ENCODE assay signal across 9 cellular contexts in the genomic region with DNA sequence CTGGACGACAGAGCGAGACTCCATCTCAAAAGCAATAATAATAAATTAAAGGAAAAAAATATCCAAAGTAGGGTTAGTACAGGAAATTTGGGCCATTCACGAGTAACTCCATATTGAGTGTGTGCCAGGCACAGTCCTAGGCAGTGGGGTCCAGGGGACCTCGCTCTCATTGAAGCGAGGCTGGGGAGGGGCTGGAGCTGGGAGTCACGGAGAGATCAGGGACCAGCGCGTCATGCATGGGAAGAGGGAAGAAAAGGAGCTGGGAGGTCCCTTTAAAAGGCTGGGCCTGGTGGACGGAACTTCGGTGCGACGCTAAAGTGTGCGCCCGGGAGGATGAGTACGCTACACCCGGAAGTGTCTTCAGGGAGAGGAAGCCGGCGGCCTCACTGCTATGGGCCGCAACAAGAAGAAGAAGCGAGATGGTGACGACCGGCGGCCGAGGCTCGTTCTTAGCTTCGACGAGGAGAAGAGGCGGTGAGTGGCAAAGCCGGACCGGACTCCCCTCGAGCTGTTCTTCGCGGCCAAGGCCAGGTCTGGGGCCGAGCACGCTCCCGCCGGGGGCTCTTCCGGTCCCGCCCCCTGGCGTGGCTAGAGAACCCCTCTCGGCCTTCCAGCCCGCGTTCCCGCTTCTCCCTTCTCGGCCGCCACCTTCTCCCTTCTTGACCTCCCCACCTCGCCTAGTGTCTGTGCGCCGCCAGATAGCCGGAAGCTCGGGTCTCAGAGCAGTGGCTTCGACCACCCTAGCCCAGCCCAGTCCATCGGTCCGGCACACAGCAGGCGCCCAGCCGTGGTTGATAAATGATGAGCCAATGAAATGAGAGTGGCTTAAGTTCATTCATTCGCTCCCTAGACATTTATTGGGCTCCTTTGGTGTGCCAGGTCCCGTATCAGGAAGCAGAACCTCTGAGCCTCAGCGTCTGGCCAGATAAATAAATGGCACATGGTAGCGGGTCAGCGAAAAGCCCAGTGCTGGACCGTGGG. TPM values are rescaled to one million over a fixed set of nuclear protein-coding genes. Genes with fewer than 3 reads are reported as not detected.
DNase-seq lines count a peak whose midpoint lies in the region; ATAC-seq, FAIRE-seq and TF ChIP-seq lines count a peak whose summit lies in the region.
"Had no signal": no experiment of that assay in that cellular context is flagged by ENCODE, and none has a peak within 500 bp of the region (broad histone marks: within the 10 kb centered on the region; RNA-seq: fewer than 3 reads in every experiment).

A gene with protein sequence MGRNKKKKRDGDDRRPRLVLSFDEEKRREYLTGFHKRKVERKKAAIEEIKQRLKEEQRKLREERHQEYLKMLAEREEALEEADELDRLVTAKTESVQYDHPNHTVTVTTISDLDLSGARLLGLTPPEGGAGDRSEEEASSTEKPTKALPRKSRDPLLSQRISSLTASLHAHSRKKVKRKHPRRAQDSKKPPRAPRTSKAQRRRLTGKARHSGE (plus strand): TSS at position 342 of the 981 bp plus-strand sequence. CDS start 50 bp downstream, at position 392.

- H4K20me1 ChIP-seq in OCI-LY1 (ENCODE audit: insufficient read depth, low read length): no peaks in the 10 kb centered on the region

- ATAC-seq in CD4-positive, alpha-beta T cell (ENCODE audit: poor library complexity): peak; percentile 92
- peak; percentile 79 for ATAC-seq in GM19455 (IDR thresholded peaks at IDR 0.05; ENCODE audit: unreplicated experiment)

- peaks cover 27% of the 10 kb centered on the region for H3K4me1 Mint-ChIP-seq in CD4-positive, alpha-beta T cell (ENCODE audit: low read depth)

- H3K27ac Mint-ChIP-seq in CD4-positive, alpha-beta T cell: peak within 1 kb of the TSS; percentile 76

- peak within 1 kb of the TSS; percentile 100 for H3K4me3 ChIP-seq in OCI-LY1 (ENCODE audit: low read depth, low read length, poor library complexity, severe bottlenecking)
- H3K4me3 ChIP-seq in mononuclear cell (ENCODE audit: low read length): peak within 1 kb of the TSS; percentile 92

- peak; percentile 77 for FAIRE-seq in HTR-8/SVneo (lab: Jason Lieb, UNC)
- FAIRE-seq: islet of Langerhans had no signal

- no peaks in the 10 kb centered on the region for H3K9me3 Mint-ChIP-seq in CD4-positive, alpha-beta T cell

- H3K9me2 ChIP-seq in OCI-LY1 (ENCODE audit: low read depth, low read length): no peaks in the 10 kb centered on the region

- H3K4me2 ChIP-seq in OCI-LY1 (ENCODE audit: low read length): peak within 1 kb of the TSS; percentile 97

- H2AFZ ChIP-seq in OCI-LY1 (ENCODE audit: low read length): peak within 1 kb of the TSS; percentile 89

- peak; percentile 64 to 80 (median 70) for DNase-seq in CD4-positive, alpha-beta T cell
- peak; percentile 61 for DNase-seq in HTR-8/SVneo (ENCODE audit: insufficient read length, low spot score)
- peak; percentile 59 for DNase-seq in activated T-cell treated with anti-CD3 and anti-CD28 coated beads for 1 hour (ENCODE audit: low read depth)
- DNase-seq in epidermal melanocyte (ENCODE audit: insufficient read length, low spot score): peak; percentile 53
- peak; percentile 56 for DNase-seq in stimulated activated CD8-positive, alpha-beta memory T cell treated with anti-CD3 and anti-CD28 coated beads, Interleukin-4, amount 100 ng/mL, for 24 hours (ENCODE audit: low read depth)

- peaks cover 34% of the 10 kb centered on the region for H3K36me3 Mint-ChIP-seq in CD4-positive, alpha-beta T cell (ENCODE audit: low read depth)

- POLR2A ChIA-PET in CD4-positive, alpha-beta T cell (lab: Charles Lee): interaction anchor here (0.6 to 3.4 kb wide), 15 partner anchors 8 to 267 kb away, joined by 3 to 37 read pairs (median 5); a partner anchor contains a TSS

- H3K4me1 ChIP-seq in OCI-LY1 (ENCODE audit: insufficient read depth, low read length, severe bottlenecking) (peaks cover 23% of the 10 kb centered on the region), mononuclear cell (ENCODE audit: insufficient read depth, low read length) (peaks cover 26% of the 10 kb centered on the region)

- no peaks in the 10 kb centered on the region for H3K27me3 Mint-ChIP-seq in CD4-positive, alpha-beta T cell

- no peaks in the 10 kb centered on the region for H3K27me3 ChIP-seq in CD4-positive, alpha-beta T cell (ENCODE audit: control insufficient read depth, insufficient read depth, low read length)
- H3K27me3 ChIP-seq in OCI-LY1 (ENCODE audit: insufficient read depth, low read length) (no peaks in the 10 kb centered on the region), mononuclear cell (ENCODE audit: insufficient read depth, low read length) (no peaks in the 10 kb centered on the region)

- H3K4me3 Mint-ChIP-seq in CD4-positive, alpha-beta T cell: peak within 1 kb of the TSS; percentile 90

- peak within 1 kb of the TSS; percentile 100 for H3K9ac ChIP-seq in OCI-LY1 (ENCODE audit: low read length)

- peaks cover 5% of the 10 kb centered on the region for H3K79me2 ChIP-seq in OCI-LY1 (ENCODE audit: insufficient read depth, low read length)

- H3F3A ChIP-seq in OCI-LY1 (ENCODE audit: insufficient read depth, low read length): no peaks in the 10 kb centered on the region

- CTCF ChIA-PET in CD4-positive, alpha-beta T cell (lab: Charles Lee): interaction anchor here (2.1 to 12.8 kb wide), 2 partner anchors 45 to 79 kb away, joined by 6 to 171 read pairs; a partner anchor contains a TSS

- intact Hi-C loops in CD4-positive, alpha-beta T cell (cut with DNase I, micrococcal nuclease): loop anchor here in 1 of 2 experiments (2.0 to 10.0 kb wide), 3 partner anchors 61 to 201 kb away; a partner anchor contains a TSS

- no peak for TF ChIP-seq CTCF in CD4-positive, alpha-beta T cell (IDR thresholded peaks at IDR 0.05)
- TF ChIP-seq CTCF in OCI-LY1 (IDR thresholded peaks at IDR 0.05; ENCODE audit: low read length): no peak

- H3K27ac ChIP-seq in CD4-positive, alpha-beta T cell (ENCODE audit: low read depth, low read length): peak within 1 kb of the TSS; percentile 80
- peak within 1 kb of the TSS; percentile 83 for H3K27ac ChIP-seq in OCI-LY1 (ENCODE audit: low read depth, low read length, poor library complexity, severe bottlenecking)

- H3K36me3 ChIP-seq in OCI-LY1 (ENCODE audit: insufficient read depth, low read length): peaks cover 30% of the 10 kb centered on the region

- no peaks in the 10 kb centered on the region for H3K9me3 ChIP-seq in CD4-positive, alpha-beta T cell (ENCODE audit: control insufficient read depth, low read length)
- H3K9me3 ChIP-seq in OCI-LY1 (ENCODE audit: low read length) (no peaks in the 10 kb centered on the region), mononuclear cell (ENCODE audit: low read depth, low read length) (no peaks in the 10 kb centered on the region)

RNA-seq across cellular contexts. Expression of the gene that starts here (rescaled TPM):
- 10 to 100 TPM; 24.3 to 26.2 TPM for total RNA-seq in CD4-positive, alpha-beta T cell
- 21.0 TPM for total RNA-seq in mononuclear cell

Comparison
In these comparisons a context has a peak if more than half of its experiments do, and no peak if none do; other contexts are left out.
1. Peak in every context shown above with its lines: DNase-seq, ATAC-seq, H3K4me3 ChIP-seq and H3K27ac ChIP-seq.